1 cellular context compared by ENCODE assay signal in genomic region chr13:72839831-72840426, GRCh38.
TF ChIP-seq lines count a peak whose summit lies in the region.

No MANE protein-coding gene starts in this region.

TF ChIP-seq in K562, 482 proteins besides CTCF, POLR2A, EP300 and RAD21 (continued from another document):
- TF ChIP-seq E2F1 (CRISPR knock-in tag; IDR thresholded peaks at IDR 0.05): no peak
- TF ChIP-seq CEBPB (tag; IDR thresholded peaks at IDR 0.05): no peak
- no peak for TF ChIP-seq DEAF1 (CRISPR knock-in tag; IDR thresholded peaks at IDR 0.05)
- no peak for TF ChIP-seq PKNOX1 (IDR thresholded peaks at IDR 0.05)
- no peak for TF ChIP-seq ZNF23 (CRISPR knock-in tag; IDR thresholded peaks at IDR 0.05)
- TF ChIP-seq MAFF (IDR thresholded peaks at IDR 0.05; ENCODE audit: low read length): no peak
- no peak for TF ChIP-seq ZNF253 (CRISPR knock-in tag; conservative IDR thresholded peaks at IDR 0.05)
- TF ChIP-seq SRF (CRISPR knock-in tag; IDR thresholded peaks at IDR 0.05): no peak
- no peak for TF ChIP-seq TOE1 (IDR thresholded peaks at IDR 0.05; ENCODE audit: borderline replicate concordance)
- TF ChIP-seq TOE1 (CRISPR knock-in tag; IDR thresholded peaks at IDR 0.05; ENCODE audit: borderline replicate concordance, low read depth): no peak
- TF ChIP-seq ZNF398 (CRISPR knock-in tag; IDR thresholded peaks at IDR 0.05): no peak
- no peak for TF ChIP-seq HMGXB4 (CRISPR knock-in tag; IDR thresholded peaks at IDR 0.05)
- TF ChIP-seq HBP1 (CRISPR knock-in tag; IDR thresholded peaks at IDR 0.05): no peak
- TF ChIP-seq AFF4 (CRISPR knock-in tag; IDR thresholded peaks at IDR 0.05): no peak
TF ChIP-seq in K562: peak in this region for 0.
